ENCODE assay signal across 28 cellular contexts in the genomic region with DNA sequence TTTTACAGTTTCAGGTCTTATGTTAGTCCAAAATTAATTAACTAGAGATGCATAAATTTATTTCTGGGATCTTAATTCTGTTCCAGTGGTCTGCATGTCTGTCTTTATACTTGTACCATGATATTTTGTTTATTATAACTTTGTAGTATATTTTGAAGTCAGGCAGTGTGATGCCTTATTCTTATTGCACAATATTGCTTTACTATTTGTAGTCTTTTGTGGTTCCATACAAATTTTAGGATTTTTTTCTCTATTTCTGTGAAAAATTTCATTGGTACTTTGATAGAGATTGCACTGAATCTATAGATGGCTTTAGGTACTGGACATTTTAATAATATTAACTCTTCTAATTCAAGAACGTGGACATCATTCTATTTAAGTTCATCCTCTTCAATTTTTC.
"Had no signal": no experiment of that assay in that cellular context is flagged by ENCODE, and none has a peak within 500 bp of the region (broad histone marks: within the 10 kb centered on the region; RNA-seq: fewer than 3 reads in every experiment).

No MANE protein-coding gene starts in this region.

- H3K27me3 ChIP-seq: colonic mucosa, dorsolateral prefrontal cortex, esophagus muscularis mucosa, esophagus squamous epithelium, foreskin keratinocyte, gastrocnemius medialis, gastroesophageal sphincter, heart left ventricle, heart right ventricle had no signal

- H3K4me3 ChIP-seq: colonic mucosa, coronary artery, dorsolateral prefrontal cortex, esophagus muscularis mucosa, esophagus squamous epithelium, gastrocnemius medialis, gastroesophageal sphincter, heart left ventricle, heart right ventricle had no signal

- H3K27ac ChIP-seq: colonic mucosa, coronary artery, dorsolateral prefrontal cortex, epithelial cell of prostate, esophagus muscularis mucosa, esophagus squamous epithelium, foreskin keratinocyte, gastrocnemius medialis, gastroesophageal sphincter, heart left ventricle, heart right ventricle had no signal

- ATAC-seq: effector memory CD8-positive, alpha-beta T cell; esophagus mucosa; foreskin keratinocyte; gastrocnemius medialis; gastroesophageal sphincter; heart left ventricle; heart right ventricle had no signal

- H3K4me1 ChIP-seq: colonic mucosa, esophagus muscularis mucosa, esophagus squamous epithelium, foreskin keratinocyte, gastrocnemius medialis, gastroesophageal sphincter, heart left ventricle, heart right ventricle had no signal

- H3K9me3 ChIP-seq: colonic mucosa, esophagus muscularis mucosa, esophagus squamous epithelium, gastrocnemius medialis had no signal

- DNase-seq: colonic mucosa; cortex of kidney; dermis blood vessel endothelial cell; dorsolateral prefrontal cortex; effector CD4-positive, alpha-beta T cell; effector CD8-positive, alpha-beta T cell; effector memory CD4-positive, alpha-beta T cell; effector memory CD8-positive, alpha-beta T cell; endodermal cell; erythroblast; esophagus squamous epithelium; foreskin fibroblast; foreskin keratinocyte; foreskin melanocyte; gastrocnemius medialis; glutamatergic neuron; head of caudate nucleus; heart left ventricle; heart right ventricle had no signal

- H3K36me3 ChIP-seq: colonic mucosa, esophagus muscularis mucosa, esophagus squamous epithelium, gastrocnemius medialis, gastroesophageal sphincter, heart left ventricle, heart right ventricle had no signal

- FAIRE-seq: colon, endometrium, endothelial cell of umbilical vein, frontal cortex had no signal
